ENCODE assay signal across 1 cellular context in genomic region chr2:105417789-105418475, GRCh38.
A peak's percentile ranks its signal among the peaks of the same experiment; 100 is the strongest.
TF ChIP-seq lines count a peak whose summit lies in the region.

No MANE protein-coding gene starts in this region.

TF ChIP-seq in K562, 482 proteins besides CTCF, POLR2A, EP300 and RAD21 (continued from another document):
- no peak for TF ChIP-seq CHAMP1 (IDR thresholded peaks at IDR 0.05)
- 0 out of 2 replicates have a peak, but pooled peaks have one; percentile 18 for TF ChIP-seq CREB1 (IDR thresholded peaks at IDR 0.05)
- no peak for TF ChIP-seq CREB1 (CRISPR knock-in tag; IDR thresholded peaks at IDR 0.05)
- peak; percentile 44; the same call in 1 of the 2 replicates for TF ChIP-seq SOX6 (IDR thresholded peaks at IDR 0.05)
- no peak for TF ChIP-seq KDM5B (IDR thresholded peaks at IDR 0.05; ENCODE audit: insufficient replicate concordance, low read depth, low read length)
- peak; percentile 55; the same call in 1 of the 2 replicates for TF ChIP-seq CC2D1A (IDR thresholded peaks at IDR 0.05)
- no peak for TF ChIP-seq ZZZ3 (IDR thresholded peaks at IDR 0.05)
- no peak for TF ChIP-seq ZBTB8A (IDR thresholded peaks at IDR 0.05; ENCODE audit: partially characterized antibody)
- no peak for TF ChIP-seq COPS2 (conservative IDR thresholded peaks at IDR 0.05)
- TF ChIP-seq FOXK2 (conservative IDR thresholded peaks at IDR 0.05 in 1 of 2, IDR thresholded peaks at IDR 0.05 in 1 of 2; ENCODE audit: low read depth in 2 of 2), result no peak
- TF ChIP-seq PHB2 (IDR thresholded peaks at IDR 0.05; ENCODE audit: low read depth), result peak; percentile 49; the same call in 1 of the 2 replicates
- peak; percentile 12 to 44; a peak in 2 of 4 replicates for TF ChIP-seq TBL1XR1 (IDR thresholded peaks at IDR 0.05; ENCODE audit: low read length in 2 of 2)
- 0 out of 2 replicates have a peak, but pooled peaks have one; percentile 25 for TF ChIP-seq ZNF316 (IDR thresholded peaks at IDR 0.05)
